In genomic region chr2:71370015-71370414, GRCh38 we compare ENCODE assay signal across 23 cellular contexts. TPM values are rescaled to one million over a fixed set of nuclear protein-coding genes. Genes with fewer than 3 reads are reported as not detected.
DNase-seq lines count a peak whose midpoint lies in the region; ATAC-seq, FAIRE-seq and TF ChIP-seq lines count a peak whose summit lies in the region.
"Had no signal": no experiment of that assay in that cellular context is flagged by ENCODE, and none has a peak within 500 bp of the region (broad histone marks: within the 10 kb centered on the region; RNA-seq: fewer than 3 reads in every experiment).

No MANE protein-coding gene starts in this region.

- H2AFZ ChIP-seq in HepG2 (ENCODE audit: low read length): no peak overlapping the region

- H3K36me3 Mint-ChIP-seq in Calu3 (ENCODE audit: insufficient read depth, unreplicated experiment): peaks cover 26% of the 10 kb centered on the region
- peaks cover 17% of the 10 kb centered on the region for H3K36me3 Mint-ChIP-seq in progenitor cell of endocrine pancreas (ENCODE audit: insufficient read depth)

- H3K4me1 ChIP-seq in HepG2 (ENCODE audit: insufficient read depth, low read length): no peaks in the 10 kb centered on the region
- no peaks in the 10 kb centered on the region for H3K4me1 ChIP-seq in right lobe of liver
- H3K4me1 ChIP-seq: BE2C; BLaER1 treated with 17β-estradiol and CSF1 and Interleukin-3, amounts not matched to agents 10 nM and 100 nM; HAP-1 had no signal

- H3K36me3 ChIP-seq in HepG2 (replicated peaks in 1 of 2; ENCODE audit: control insufficient read depth in 1 of 2, insufficient read depth in 2 of 2, low read length in 2 of 2): peaks cover 21 to 84% of the 10 kb centered on the region in 2 experiments
- peaks cover 0 to 65% (median 10%) of the 10 kb centered on the region in 4 donors for H3K36me3 ChIP-seq in right lobe of liver

- H3K27me3 Mint-ChIP-seq in Calu3 (ENCODE audit: unreplicated experiment) (no peaks in the 10 kb centered on the region), progenitor cell of endocrine pancreas (no peaks in the 10 kb centered on the region)
- H3K27me3 Mint-ChIP-seq: CD4-positive, alpha-beta T cell had no signal

- H3K4me3 ChIP-seq in HepG2 (replicated peaks in 1 of 3; ENCODE audit: insufficient read depth in 1 of 3, low read depth in 2 of 3, low read length in 3 of 3) (no peak overlapping the region), right lobe of liver (no peak overlapping the region)
- H3K4me3 ChIP-seq: BLaER1 treated with 17β-estradiol and CSF1 and Interleukin-3, amounts not matched to agents 10 nM and 100 nM; GM12878; HAP-1 had no signal

- no peaks in the 10 kb centered on the region; the same call in 1 of the 2 replicates for H4K20me1 ChIP-seq in HepG2 (ENCODE audit: insufficient read depth, low read length)

- H3K27ac ChIP-seq in HepG2 (ENCODE audit: extremely low read length, insufficient read depth, low read length): no peak overlapping the region
- no peak overlapping the region for H3K27ac ChIP-seq in right lobe of liver
- H3K27ac ChIP-seq: 22Rv1; BLaER1 treated with 17β-estradiol and CSF1 and Interleukin-3, amounts not matched to agents 10 nM and 100 nM had no signal

- H3K79me2 ChIP-seq in HepG2 (ENCODE audit: insufficient read depth, low read length): no peaks in the 10 kb centered on the region

- H3K9me3 ChIP-seq in HepG2 (ENCODE audit: low read length) (no peaks in the 10 kb centered on the region), right lobe of liver (no peaks in the 10 kb centered on the region)
- H3K9me3 ChIP-seq: BE2C; BLaER1 treated with 17β-estradiol and CSF1 and Interleukin-3, amounts not matched to agents 10 nM and 100 nM; HAP-1 had no signal

- POLR2A ChIA-PET in HepG2 (lab: Yijun Ruan, JAX): no interaction called here

- ATAC-seq in HepG2 (no peak), right lobe of liver (no peak), left ventricle myocardium superior (no peak)
- ATAC-seq: GM12878 had no signal

- in situ Hi-C loops in HepG2 (cut with HindIII; ENCODE audit: extremely low pct_ligation_motif_present, low pct_unique_long_range_greater_than_20kb): no loop called here

- no peak overlapping the region for H3K4me3 Mint-ChIP-seq in Calu3 (ENCODE audit: low read depth, unreplicated experiment)
- H3K4me3 Mint-ChIP-seq in progenitor cell of endocrine pancreas (ENCODE audit: low read depth): no peak overlapping the region
- H3K4me3 Mint-ChIP-seq: CD14-positive monocyte; CD4-positive, alpha-beta T cell; HFFc6 had no signal

- H3K9ac ChIP-seq in HepG2 (ENCODE audit: insufficient read depth, low read depth, low read length): no peak overlapping the region
- H3K9ac ChIP-seq: BLaER1 treated with 17β-estradiol and CSF1 and Interleukin-3, amounts not matched to agents 10 nM and 100 nM had no signal

- DNase-seq in HepG2 (ENCODE audit: low spot score) (no peak), right lobe of liver (no peak), Calu3 (no peak), progenitor cell of endocrine pancreas (ENCODE audit: low spot score, unreplicated experiment) (no peak), left ventricle myocardium superior (no peak)
- DNase-seq in stimulated activated CD4-positive, alpha-beta T cell treated with anti-CD3 and anti-CD28 coated beads, Interleukin-4, amount 100 ng/mL, for 24 hours: no peak
- DNase-seq: ACHN; AML-193; BE2C; CD4-positive, alpha-beta T cell; COR-L47; DMS153; DND-41; GOT3; HFFc6 had no signal

- FAIRE-seq in HepG2 (lab: Jason Lieb, UNC): no peak
- FAIRE-seq: A204.1, GM12878, GM18507, H54 had no signal

- TF ChIP-seq RAD21 in HepG2 (CRISPR knock-in tag; IDR thresholded peaks at IDR 0.05): no peak

- intact Hi-C loops in HepG2 (cut with micrococcal nuclease; ENCODE audit: unreplicated experiment): no loop called here
- intact Hi-C loops in right lobe of liver (cut with DNase I): no loop called here
- intact Hi-C loops in Calu3 (cut with micrococcal nuclease; ENCODE audit: unreplicated experiment): no loop called here
- intact Hi-C loops in left ventricle myocardium superior (cut with micrococcal nuclease): no loop called here

- TF ChIP-seq CTCF in HepG2 (CRISPR knock-in tag; IDR thresholded peaks at IDR 0.05) (no peak), right lobe of liver (IDR thresholded peaks at IDR 0.05) (no peak), Calu3 (IDR thresholded peaks at IDR 0.05; ENCODE audit: unreplicated experiment) (no peak), progenitor cell of endocrine pancreas (IDR thresholded peaks at IDR 0.05; ENCODE audit: unreplicated experiment) (no peak)

- H3K9me3 Mint-ChIP-seq in Calu3 (ENCODE audit: low read depth, unreplicated experiment): no peaks in the 10 kb centered on the region
- no peaks in the 10 kb centered on the region for H3K9me3 Mint-ChIP-seq in progenitor cell of endocrine pancreas (ENCODE audit: low read depth)
- H3K9me3 Mint-ChIP-seq: CD14-positive monocyte; CD4-positive, alpha-beta T cell; HFFc6 had no signal

- WGBS in HepG2 (ENCODE audit: low lambda C conversion rate): 96% methylated on average over 2 of the region's 2 CpGs
- 86% methylated on average over 2 of the region's 2 CpGs for WGBS in right lobe of liver (ENCODE audit: insufficient coverage, low coverage, low lambda C conversion rate, missing lambda C conversion rate)

- H3K27me3 ChIP-seq in HepG2 (ENCODE audit: control insufficient read depth in 1 of 2, insufficient read depth in 2 of 2, low read length in 2 of 2) (no peaks in the 10 kb centered on the region), right lobe of liver (no peaks in the 10 kb centered on the region)
- H3K27me3 ChIP-seq: BE2C; BLaER1 treated with 17β-estradiol and CSF1 and Interleukin-3, amounts not matched to agents 10 nM and 100 nM had no signal

- BruUV-seq in HepG2 (replicated peaks; lab: Mats Ljungman, UMichigan) (no TSS peak), Calu3 (replicated peaks; lab: Mats Ljungman, UMichigan) (no TSS peak)

- CTCF ChIA-PET in HepG2 (lab: Yijun Ruan, JAX; ENCODE audit: low intra/inter-chr PET ratio, low total read pairs) (no interaction called here), Calu3 (lab: Charles Lee) (no interaction called here)

- no peaks in the 10 kb centered on the region for H3K4me1 Mint-ChIP-seq in Calu3 (ENCODE audit: low read depth, unreplicated experiment)
- no peaks in the 10 kb centered on the region for H3K4me1 Mint-ChIP-seq in progenitor cell of endocrine pancreas (ENCODE audit: low read depth)
- H3K4me1 Mint-ChIP-seq: CD14-positive monocyte had no signal

- TF ChIP-seq POLR2A in HepG2 (IDR thresholded peaks at IDR 0.05; ENCODE audit: insufficient read depth in 1 of 2, low read depth in 2 of 2, low read length in 2 of 2) (no peak), right lobe of liver (IDR thresholded peaks at IDR 0.05) (no peak)

- peak overlapping the region; percentile 50 for H3K27ac Mint-ChIP-seq in Calu3 (ENCODE audit: unreplicated experiment)
- peak overlapping the region; percentile 68 for H3K27ac Mint-ChIP-seq in progenitor cell of endocrine pancreas
- H3K27ac Mint-ChIP-seq: CD14-positive monocyte; CD4-positive, alpha-beta T cell; HFFc6 had no signal

- no peak overlapping the region for H3K4me2 ChIP-seq in HepG2 (ENCODE audit: low read depth, low read length)
- H3K4me2 ChIP-seq: BLaER1 treated with 17β-estradiol and CSF1 and Interleukin-3, amounts not matched to agents 10 nM and 100 nM had no signal

- TF ChIP-seq EP300 in HepG2 (IDR thresholded peaks at IDR 0.05; ENCODE audit: low read depth in 2 of 2, low read length in 2 of 2): no peak
- TF ChIP-seq EP300 in HepG2 (CRISPR knock-in tag; IDR thresholded peaks at IDR 0.05; ENCODE audit: borderline replicate concordance): no peak

TF ChIP-seq in HepG2, 621 proteins besides CTCF, POLR2A, EP300 and RAD21:
- TF ChIP-seq PTBP1 (IDR thresholded peaks at IDR 0.05; ENCODE audit: low read depth, low read length, poor library complexity, severe bottlenecking) (no peak), RFX1 (IDR thresholded peaks at IDR 0.05) (no peak), MAFK (conservative IDR thresholded peaks at IDR 0.05 in 1 of 2, IDR thresholded peaks at IDR 0.05 in 1 of 2; ENCODE audit: low read length in 2 of 2) (peak in 1 of 2 experiments; percentile 54; a peak in 3 of 4 replicates), ARNTL (CRISPR knock-in tag; IDR thresholded peaks at IDR 0.05) (no peak), ZNF207 (IDR thresholded peaks at IDR 0.05; ENCODE audit: borderline replicate concordance) (no peak), MAFF (IDR thresholded peaks at IDR 0.05; ENCODE audit: low read depth, low read length) (peak; percentile 51), ZSCAN21 (CRISPR knock-in tag; IDR thresholded peaks at IDR 0.05; ENCODE audit: borderline replicate concordance) (no peak)

RNA-seq across cellular contexts. Expression of gene ZNF638, which starts 38.4 kb away (rescaled TPM):
- total RNA-seq in HepG2 (2016; rRNA removed; fragmentation: Illumina TruSeq; extraction: Trizol) (133 and 144 TPM in 2 replicates), right lobe of liver (10 to 100 TPM; 41.8 to 65.8 (median 61.5) TPM), Calu3 (2022) (127 and 132 TPM in 2 replicates), progenitor cell of endocrine pancreas (213 and 216 TPM in 2 replicates), left ventricle myocardium superior (96.2 TPM)
- total RNA-seq in HepG2 (2016; cell fraction: cytosol; rRNA removed; fragmentation: Illumina TruSeq; extraction: Trizol; ENCODE audit: low read depth): 144 and 165 TPM in 2 replicates
- total RNA-seq in HepG2 (2016; cell fraction: insoluble cytoplasmic fraction; rRNA removed; fragmentation: Illumina TruSeq; extraction: Trizol): 136 and 142 TPM in 2 replicates
- total RNA-seq in HepG2 (2016; cell fraction: membrane; rRNA removed; fragmentation: Illumina TruSeq; extraction: Trizol): 69.6 and 88.9 TPM in 2 replicates
- 338 and 339 TPM in 2 replicates for total RNA-seq in HepG2 (2016; cell fraction: nucleus; rRNA removed; fragmentation: Illumina TruSeq; extraction: Trizol)
- 79.8 and 92.7 TPM in 2 replicates for polyA plus RNA-seq in HepG2 (2011; rRNA removed)
- polyA plus RNA-seq in HepG2 (2011; cell fraction: cytosol; rRNA removed): 30.4 and 44.2 TPM in 2 replicates
- polyA plus RNA-seq in HepG2 (2011; cell fraction: nucleus; rRNA removed): 156 and 178 TPM in 2 replicates
- 94.6 and 110 TPM in 2 replicates for polyA plus RNA-seq in HepG2 (2012)
- 8.2 and 8.9 TPM in 2 replicates for polyA plus RNA-seq in HepG2 (2016; cell fraction: cytosol; fragmentation: Illumina TruSeq; extraction: Trizol; ENCODE audit: low read depth)
- 88.5 and 93.4 TPM in 2 replicates for polyA plus RNA-seq in HepG2 (2016; cell fraction: insoluble cytoplasmic fraction; fragmentation: Illumina TruSeq; extraction: Trizol; ENCODE audit: low read depth)
- polyA plus RNA-seq in HepG2 (2016; cell fraction: membrane; fragmentation: Illumina TruSeq; extraction: Trizol; ENCODE audit: low read depth): 13.9 and 16.6 TPM in 2 replicates
- polyA plus RNA-seq in HepG2 (2016; cell fraction: nucleus; fragmentation: Illumina TruSeq; extraction: Trizol; ENCODE audit: insufficient read depth, low read depth): 235 and 243 TPM in 2 replicates
- polyA minus RNA-seq in HepG2 (2011; rRNA and poly(A)+ RNA removed; ENCODE audit: low replicate concordance): 88.0 and 129 TPM in 2 replicates
- polyA minus RNA-seq in HepG2 (2011; cell fraction: cytosol; rRNA and poly(A)+ RNA removed): 77.1 and 94.9 TPM in 2 replicates
- polyA minus RNA-seq in HepG2 (2011; cell fraction: nucleus; rRNA and poly(A)+ RNA removed): 881 and 997 TPM in 2 replicates
